6 cellular contexts compared by ENCODE assay signal in genomic region chr19:43984687-43985000, GRCh38. TPM values are rescaled to one million over a fixed set of nuclear protein-coding genes. Genes with fewer than 3 reads are reported as not detected.
DNase-seq lines count a peak whose midpoint lies in the region; ATAC-seq and TF ChIP-seq lines count a peak whose summit lies in the region.

No MANE protein-coding gene starts in this region.

- TF ChIP-seq CTCF in Peyer's patch (IDR thresholded peaks at IDR 0.05): no peak
- no peak for TF ChIP-seq CTCF in left ventricle myocardium inferior (IDR thresholded peaks at IDR 0.05; ENCODE audit: borderline replicate concordance)
- TF ChIP-seq CTCF in thyroid gland (IDR thresholded peaks at IDR 0.05): no peak

- ATAC-seq in HG03439 (IDR thresholded peaks at IDR 0.05; ENCODE audit: unreplicated experiment): no peak

- peak overlapping the region; percentile 65 to 75 (median 71) for H3K27ac ChIP-seq in Peyer's patch
- H3K27ac ChIP-seq in left ventricle myocardium inferior (replicated peaks): peak overlapping the region; percentile 84
- peak overlapping the region in 1 of 3 donors; percentile 59 for H3K27ac ChIP-seq in thyroid gland

- H3K4me1 ChIP-seq in Peyer's patch (peaks cover 0 to 8% (median 0%) of the 10 kb centered on the region in 4 donors), left ventricle myocardium inferior (peaks cover 21% of the 10 kb centered on the region), thyroid gland (peaks cover 5 to 6% of the 10 kb centered on the region in 2 donors)

- DNase-seq in D341Med (ENCODE audit: low spot score): peak; percentile 41
- DNase-seq in Peyer's patch: no peak
- peak; percentile 18 for DNase-seq in left ventricle myocardium inferior
- peak; percentile 5 to 6 for DNase-seq in thyroid gland
- no peak for DNase-seq in NCI-H345 treated with DMSO at 0.1 percent for 48 hours (lab: John Stamatoyannopoulos, UW; ENCODE audit: unreplicated experiment)

- H3K27me3 ChIP-seq in Peyer's patch: no peaks in the 10 kb centered on the region
- no peaks in the 10 kb centered on the region for H3K27me3 ChIP-seq in left ventricle myocardium inferior (ENCODE audit: low read depth)
- no peaks in the 10 kb centered on the region for H3K27me3 ChIP-seq in thyroid gland

- H3K36me3 ChIP-seq in Peyer's patch (peaks cover 0 to 16% (median 0%) of the 10 kb centered on the region in 3 donors), left ventricle myocardium inferior (peaks cover 15% of the 10 kb centered on the region), thyroid gland (peaks cover 6 to 10% of the 10 kb centered on the region in 2 donors)

- H3K4me3 ChIP-seq in Peyer's patch: peak overlapping the region; percentile 60 to 89 (median 81)
- H3K4me3 ChIP-seq in left ventricle myocardium inferior: peak overlapping the region; percentile 80
- H3K4me3 ChIP-seq in thyroid gland (replicated peaks in 1 of 3): peak overlapping the region in 2 of 3 donors; percentile 61 to 84

- TF ChIP-seq POLR2A in Peyer's patch (IDR thresholded peaks at IDR 0.05) (no peak), thyroid gland (IDR thresholded peaks at IDR 0.05) (no peak)

- H3K9me3 ChIP-seq in Peyer's patch (peaks cover 0 to 6% (median 0%) of the 10 kb centered on the region in 4 donors), left ventricle myocardium inferior (replicated peaks) (peaks cover 34% of the 10 kb centered on the region), thyroid gland (no peaks in the 10 kb centered on the region)

- intact Hi-C loops in left ventricle myocardium inferior (cut with micrococcal nuclease): no loop called here
- intact Hi-C loops in thyroid gland (cut with DNase I): loop anchor here (10.0 kb wide), 1 partner anchor 110 kb away; the partner anchor contains the start of gene ZNF224

- WGBS in thyroid gland, 2 donors: 2 to 6% methylated on average over 7 to 14 of the region's 14 CpGs

RNA-seq across cellular contexts. Expression of gene ZNF155, which starts 0.7 kb away (rescaled TPM):
- total RNA-seq in Peyer's patch (10 to 100 TPM in 1 of 4 donors, 1 to 10 TPM in 3; 2.5 to 10.9 (median 6.2) TPM), left ventricle myocardium inferior (7.3 TPM), thyroid gland (10 to 100 TPM in 3 of 4 donors, 1 to 10 TPM in 1; 8.7 to 20.8 (median 16.0) TPM)

RNA-seq across cellular contexts. Expression of gene ZNF230, which starts 18.1 kb away (rescaled TPM):
- total RNA-seq in Peyer's patch: 10 to 100 TPM in 1 of 4 donors, 1 to 10 TPM in 3; 3.3 to 11.2 (median 4.0) TPM
- total RNA-seq in left ventricle myocardium inferior: 3.5 TPM
- total RNA-seq in thyroid gland: 1 to 10 TPM; 4.6 to 8.0 (median 5.2) TPM

RNA-seq across cellular contexts. Expression of gene ZNF221, which starts 33.6 kb away (rescaled TPM):
- total RNA-seq in Peyer's patch (1 to 10 TPM; 3.2 to 5.9 (median 5.0) TPM), left ventricle myocardium inferior (3.7 TPM), thyroid gland (10 to 100 TPM in 2 of 4 donors, 1 to 10 TPM in 2; 5.9 to 17.2 (median 9.9) TPM)

RNA-seq across cellular contexts. Expression of gene ZNF222, which starts 40.5 kb away (rescaled TPM):
- total RNA-seq in Peyer's patch (10 to 100 TPM in 1 of 4 donors, 1 to 10 TPM in 2, not detected in 1; 3.0 to 10.7 (median 3.5) TPM), left ventricle myocardium inferior (4.6 TPM), thyroid gland (1 to 10 TPM; 3.3 to 7.0 (median 5.0) TPM)

RNA-seq across cellular contexts. Expression of gene ZNF45, which starts 49.6 kb away (rescaled TPM):
- total RNA-seq in Peyer's patch (10 to 100 TPM in 3 of 4 donors, 1 to 10 TPM in 1; 6.9 to 18.2 (median 14.9) TPM), left ventricle myocardium inferior (6.4 TPM), thyroid gland (10 to 100 TPM; 17.4 to 19.7 (median 18.3) TPM)

Comparison
In these comparisons a context has a peak if more than half of its experiments do, and no peak if none do; other contexts are left out.
1. DNase-seq: peak in D341Med (single experiment), left ventricle myocardium inferior (single experiment) and thyroid gland (2 of 2); none in Peyer's patch (0 of 3) and NCI-H345 treated with DMSO at 0.1 percent for 48 hours (single experiment).
2. Peak in every context shown above with its lines, with median percentiles within 50 percentile points of each other: H3K4me3 ChIP-seq.